ENCODE assay signal across 1 cellular context in genomic region chr17:29390856-29391631, GRCh38.
TF ChIP-seq lines count a peak whose summit lies in the region.

No MANE protein-coding gene starts in this region.

TF ChIP-seq in HEK293, 187 proteins besides CTCF, POLR2A, EP300 and RAD21 (continued from another document and continues in another):
- TF ChIP-seq, protein P1, sequence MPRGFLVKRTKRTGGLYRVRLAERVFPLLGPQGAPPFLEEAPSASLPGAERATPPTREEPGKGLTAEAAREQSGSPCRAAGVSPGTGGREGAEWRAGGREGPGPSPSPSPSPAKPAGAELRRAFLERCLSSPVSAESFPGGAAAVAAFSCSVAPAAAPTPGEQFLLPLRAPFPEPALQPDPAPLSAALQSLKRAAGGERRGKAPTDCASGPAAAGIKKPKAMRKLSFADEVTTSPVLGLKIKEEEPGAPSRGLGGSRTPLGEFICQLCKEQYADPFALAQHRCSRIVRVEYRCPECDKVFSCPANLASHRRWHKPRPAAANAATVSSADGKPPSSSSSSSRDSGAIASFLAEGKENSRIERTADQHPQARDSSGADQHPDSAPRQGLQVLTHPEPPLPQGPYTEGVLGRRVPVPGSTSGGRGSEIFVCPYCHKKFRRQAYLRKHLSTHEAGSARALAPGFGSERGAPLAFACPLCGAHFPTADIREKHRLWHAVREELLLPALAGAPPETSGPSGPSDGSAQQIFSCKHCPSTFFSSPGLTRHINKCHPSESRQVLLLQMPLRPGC (tag by site-specific recombination; IDR thresholded peaks at IDR 0.05), result no peak
- TF ChIP-seq, protein P2, sequence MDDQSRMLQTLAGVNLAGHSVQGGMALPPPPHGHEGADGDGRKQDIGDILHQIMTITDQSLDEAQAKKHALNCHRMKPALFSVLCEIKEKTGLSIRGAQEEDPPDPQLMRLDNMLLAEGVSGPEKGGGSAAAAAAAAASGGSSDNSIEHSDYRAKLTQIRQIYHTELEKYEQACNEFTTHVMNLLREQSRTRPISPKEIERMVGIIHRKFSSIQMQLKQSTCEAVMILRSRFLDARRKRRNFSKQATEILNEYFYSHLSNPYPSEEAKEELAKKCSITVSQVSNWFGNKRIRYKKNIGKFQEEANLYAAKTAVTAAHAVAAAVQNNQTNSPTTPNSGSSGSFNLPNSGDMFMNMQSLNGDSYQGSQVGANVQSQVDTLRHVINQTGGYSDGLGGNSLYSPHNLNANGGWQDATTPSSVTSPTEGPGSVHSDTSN (CRISPR knock-in tag; IDR thresholded peaks at IDR 0.05), result no peak
- TF ChIP-seq ZEB2 (tag by site-specific recombination; IDR thresholded peaks at IDR 0.05) (peak; percentile 48), ZBTB48 (tag by site-specific recombination; IDR thresholded peaks at IDR 0.05) (peak; percentile 82), PRDM1 (tag by site-specific recombination; IDR thresholded peaks at IDR 0.05) (no peak), ZNF600 (tag by site-specific recombination; IDR thresholded peaks at IDR 0.05) (peak; percentile 50; the same call in 1 of the 2 replicates), GFI1B (tag by site-specific recombination; IDR thresholded peaks at IDR 0.05) (no peak), ZBTB17 (tag by site-specific recombination; IDR thresholded peaks at IDR 0.05) (peak; percentile 22; the same call in 1 of the 2 replicates), ELK4 (IDR thresholded peaks at IDR 0.05; ENCODE audit: borderline replicate concordance, low read depth, low read length) (no peak), SP2 (tag by site-specific recombination; IDR thresholded peaks at IDR 0.05) (peak; percentile 64), SCRT2 (tag by site-specific recombination; IDR thresholded peaks at IDR 0.05) (no peak), ZNF37A (tag by site-specific recombination; IDR thresholded peaks at IDR 0.05) (no peak), REST (tag by site-specific recombination; IDR thresholded peaks at IDR 0.05) (no peak), ZNF155 (tag by site-specific recombination; IDR thresholded peaks at IDR 0.05) (no peak), SALL2 (tag by site-specific recombination; IDR thresholded peaks at IDR 0.05; ENCODE audit: borderline replicate concordance) (no peak), KLF8 (tag by site-specific recombination; IDR thresholded peaks at IDR 0.05) (peak; percentile 46; the same call in 1 of the 2 replicates), MYNN (tag by site-specific recombination; IDR thresholded peaks at IDR 0.05; ENCODE audit: borderline replicate concordance) (no peak), ZNF449 (tag by site-specific recombination; IDR thresholded peaks at IDR 0.05) (no peak), ZNF112 (tag by site-specific recombination; IDR thresholded peaks at IDR 0.05) (no peak), GLIS2 (tag by site-specific recombination; IDR thresholded peaks at IDR 0.05) (peak; percentile 62), ZNF704 (tag by site-specific recombination; IDR thresholded peaks at IDR 0.05) (no peak), ZNF202 (tag by site-specific recombination; IDR thresholded peaks at IDR 0.05; ENCODE audit: borderline replicate concordance) (no peak), ZNF10 (tag by site-specific recombination; IDR thresholded peaks at IDR 0.05) (no peak), ZNF514 (tag by site-specific recombination; IDR thresholded peaks at IDR 0.05) (no peak), ZBTB20 (tag by site-specific recombination; IDR thresholded peaks at IDR 0.05) (0 out of 2 replicates have a peak, but pooled peaks have one; percentile 43), SCRT1 (tag by site-specific recombination; IDR thresholded peaks at IDR 0.05; ENCODE audit: borderline replicate concordance) (no peak), PATZ1 (tag by site-specific recombination; IDR thresholded peaks at IDR 0.05) (peak; percentile 74), ZNF473 (tag by site-specific recombination; IDR thresholded peaks at IDR 0.05) (no peak), ZBTB8A (tag by site-specific recombination; IDR thresholded peaks at IDR 0.05) (peak; percentile 43), ZNF140 (tag by site-specific recombination; IDR thresholded peaks at IDR 0.05) (no peak), ZBTB21 (tag by site-specific recombination; IDR thresholded peaks at IDR 0.05) (no peak), ZNF558 (tag by site-specific recombination; IDR thresholded peaks at IDR 0.05) (no peak), ZNF324 (tag by site-specific recombination; IDR thresholded peaks at IDR 0.05) (no peak), ZNF664 (tag by site-specific recombination; IDR thresholded peaks at IDR 0.05) (no peak), ZSCAN5A (tag by site-specific recombination; IDR thresholded peaks at IDR 0.05) (no peak), ZNF549 (tag by site-specific recombination; IDR thresholded peaks at IDR 0.05) (no peak)
- TF ChIP-seq, protein P3, sequence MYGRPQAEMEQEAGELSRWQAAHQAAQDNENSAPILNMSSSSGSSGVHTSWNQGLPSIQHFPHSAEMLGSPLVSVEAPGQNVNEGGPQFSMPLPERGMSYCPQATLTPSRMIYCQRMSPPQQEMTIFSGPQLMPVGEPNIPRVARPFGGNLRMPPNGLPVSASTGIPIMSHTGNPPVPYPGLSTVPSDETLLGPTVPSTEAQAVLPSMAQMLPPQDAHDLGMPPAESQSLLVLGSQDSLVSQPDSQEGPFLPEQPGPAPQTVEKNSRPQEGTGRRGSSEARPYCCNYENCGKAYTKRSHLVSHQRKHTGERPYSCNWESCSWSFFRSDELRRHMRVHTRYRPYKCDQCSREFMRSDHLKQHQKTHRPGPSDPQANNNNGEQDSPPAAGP (tag by site-specific recombination; IDR thresholded peaks at IDR 0.05), result no peak; the same call in 1 of the 2 replicates
- TF ChIP-seq, protein P4, sequence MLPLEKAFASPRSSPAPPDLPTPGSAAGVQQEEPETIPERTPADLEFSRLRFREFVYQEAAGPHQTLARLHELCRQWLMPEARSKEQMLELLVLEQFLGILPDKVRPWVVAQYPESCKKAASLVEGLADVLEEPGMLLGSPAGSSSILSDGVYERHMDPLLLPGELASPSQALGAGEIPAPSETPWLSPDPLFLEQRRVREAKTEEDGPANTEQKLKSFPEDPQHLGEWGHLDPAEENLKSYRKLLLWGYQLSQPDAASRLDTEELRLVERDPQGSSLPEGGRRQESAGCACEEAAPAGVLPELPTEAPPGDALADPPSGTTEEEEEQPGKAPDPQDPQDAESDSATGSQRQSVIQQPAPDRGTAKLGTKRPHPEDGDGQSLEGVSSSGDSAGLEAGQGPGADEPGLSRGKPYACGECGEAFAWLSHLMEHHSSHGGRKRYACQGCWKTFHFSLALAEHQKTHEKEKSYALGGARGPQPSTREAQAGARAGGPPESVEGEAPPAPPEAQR (tag by site-specific recombination; IDR thresholded peaks at IDR 0.05), result no peak
- TF ChIP-seq, protein P5, sequence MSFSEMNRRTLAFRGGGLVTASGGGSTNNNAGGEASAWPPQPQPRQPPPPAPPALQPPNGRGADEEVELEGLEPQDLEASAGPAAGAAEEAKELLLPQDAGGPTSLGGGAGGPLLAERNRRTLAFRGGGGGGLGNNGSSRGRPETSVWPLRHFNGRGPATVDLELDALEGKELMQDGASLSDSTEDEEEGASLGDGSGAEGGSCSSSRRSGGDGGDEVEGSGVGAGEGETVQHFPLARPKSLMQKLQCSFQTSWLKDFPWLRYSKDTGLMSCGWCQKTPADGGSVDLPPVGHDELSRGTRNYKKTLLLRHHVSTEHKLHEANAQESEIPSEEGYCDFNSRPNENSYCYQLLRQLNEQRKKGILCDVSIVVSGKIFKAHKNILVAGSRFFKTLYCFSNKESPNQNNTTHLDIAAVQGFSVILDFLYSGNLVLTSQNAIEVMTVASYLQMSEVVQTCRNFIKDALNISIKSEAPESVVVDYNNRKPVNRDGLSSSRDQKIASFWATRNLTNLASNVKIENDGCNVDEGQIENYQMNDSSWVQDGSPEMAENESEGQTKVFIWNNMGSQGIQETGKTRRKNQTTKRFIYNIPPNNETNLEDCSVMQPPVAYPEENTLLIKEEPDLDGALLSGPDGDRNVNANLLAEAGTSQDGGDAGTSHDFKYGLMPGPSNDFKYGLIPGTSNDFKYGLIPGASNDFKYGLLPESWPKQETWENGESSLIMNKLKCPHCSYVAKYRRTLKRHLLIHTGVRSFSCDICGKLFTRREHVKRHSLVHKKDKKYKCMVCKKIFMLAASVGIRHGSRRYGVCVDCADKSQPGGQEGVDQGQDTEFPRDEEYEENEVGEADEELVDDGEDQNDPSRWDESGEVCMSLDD (tag by site-specific recombination; IDR thresholded peaks at IDR 0.05), result no peak; the same call in none of the 2 replicates
- TF ChIP-seq, protein P6, sequence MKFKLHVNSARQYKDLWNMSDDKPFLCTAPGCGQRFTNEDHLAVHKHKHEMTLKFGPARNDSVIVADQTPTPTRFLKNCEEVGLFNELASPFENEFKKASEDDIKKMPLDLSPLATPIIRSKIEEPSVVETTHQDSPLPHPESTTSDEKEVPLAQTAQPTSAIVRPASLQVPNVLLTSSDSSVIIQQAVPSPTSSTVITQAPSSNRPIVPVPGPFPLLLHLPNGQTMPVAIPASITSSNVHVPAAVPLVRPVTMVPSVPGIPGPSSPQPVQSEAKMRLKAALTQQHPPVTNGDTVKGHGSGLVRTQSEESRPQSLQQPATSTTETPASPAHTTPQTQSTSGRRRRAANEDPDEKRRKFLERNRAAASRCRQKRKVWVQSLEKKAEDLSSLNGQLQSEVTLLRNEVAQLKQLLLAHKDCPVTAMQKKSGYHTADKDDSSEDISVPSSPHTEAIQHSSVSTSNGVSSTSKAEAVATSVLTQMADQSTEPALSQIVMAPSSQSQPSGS (tag by site-specific recombination; IDR thresholded peaks at IDR 0.05; ENCODE audit: low read depth), result no peak
